In genomic region chr19:4144666-4145261, GRCh38 we compare ENCODE assay signal across 15 cellular contexts. TPM values are rescaled to one million over a fixed set of nuclear protein-coding genes. Genes with fewer than 3 reads are reported as not detected.
A peak's percentile ranks its signal among the peaks of the same experiment; 100 is the strongest.
DNase-seq lines count a peak whose midpoint lies in the region; ATAC-seq and TF ChIP-seq lines count a peak whose summit lies in the region.
"Had no signal": no experiment of that assay in that cellular context is flagged by ENCODE, and none has a peak within 500 bp of the region (broad histone marks: within the 10 kb centered on the region; RNA-seq: fewer than 3 reads in every experiment).

No MANE protein-coding gene starts in this region.

- DNase-seq in AG20443 (ENCODE audit: low spot score) (peak; percentile 74), HT1080 (ENCODE audit: low read depth) (peak; percentile 53), adrenal gland (peak; percentile 77 to 96 (median 83)), left colon (peak; percentile 51 to 80), dedifferentiated amniotic fluid mesenchymal stem cell (ENCODE audit: extremely low spot score) (no peak), nephron progenitor cell (no peak)
- DNase-seq in stimulated activated naive CD4-positive, alpha-beta T cell (lab: John Stamatoyannopoulos, UW) = no peak
- no peak for DNase-seq in stimulated activated CD4-positive, alpha-beta T cell treated with anti-CD3 and anti-CD28 coated beads, Interleukin-2, amount 100 ng/mL, for 24 hours
- DNase-seq: anterior cingulate cortex; effector memory CD8-positive, alpha-beta T cell; NCI-H1048; NCI-H510A treated with DMSO at 0.1 percent for 48 hours; posterior cingulate gyrus had no signal

- WGBS in adrenal gland, 4 donors = 26 to 44% (median 36%) methylated on average over 4 to 7 of the region's 7 CpGs

- TF ChIP-seq POLR2A in adrenal gland (IDR thresholded peaks at IDR 0.05) = peak in 1 of 2 donors; percentile 24

- peaks cover 5% of the 10 kb centered on the region for H3K4me1 Mint-ChIP-seq in nephron progenitor cell

- H3K4me3 Mint-ChIP-seq in nephron progenitor cell = no peak overlapping the region
- H3K4me3 Mint-ChIP-seq: effector memory CD8-positive, alpha-beta T cell had no signal

- peaks cover 3% of the 10 kb centered on the region for H3K9me3 Mint-ChIP-seq in nephron progenitor cell
- H3K9me3 Mint-ChIP-seq: effector memory CD8-positive, alpha-beta T cell had no signal

- intact Hi-C loops in adrenal gland (cut with DNase I) (no loop called here), left colon (cut with DNase I, micrococcal nuclease) (no loop called here)

- H3K27ac ChIP-seq in adrenal gland = peak overlapping the region in 4 of 5 donors; percentile 48 to 93 (median 84)
- H3K27ac ChIP-seq: HL-60, VCaP had no signal

- peaks cover 0 to 6% of the 10 kb centered on the region in 2 donors for H3K4me1 ChIP-seq in adrenal gland (replicated peaks in 1 of 2)

- H3K27me3 ChIP-seq in adrenal gland = no peaks in the 10 kb centered on the region

- H3K9me3 ChIP-seq in adrenal gland (replicated peaks in 1 of 3) = no peaks in the 10 kb centered on the region

- H3K36me3 ChIP-seq in adrenal gland (replicated peaks in 1 of 2) = no peaks in the 10 kb centered on the region

- peak; percentile 47 for ATAC-seq in left colon
- ATAC-seq: effector memory CD8-positive, alpha-beta T cell had no signal

- no peak overlapping the region for H3K4me3 ChIP-seq in adrenal gland

- TF ChIP-seq CTCF in adrenal gland (IDR thresholded peaks at IDR 0.05) (no peak), nephron progenitor cell (IDR thresholded peaks at IDR 0.05) (no peak)

- H3K27ac Mint-ChIP-seq in nephron progenitor cell = no peak overlapping the region
- H3K27ac Mint-ChIP-seq: effector memory CD8-positive, alpha-beta T cell had no signal

- no peaks in the 10 kb centered on the region for H3K36me3 Mint-ChIP-seq in nephron progenitor cell (ENCODE audit: low read depth)

- peaks cover 52% of the 10 kb centered on the region for H3K27me3 Mint-ChIP-seq in nephron progenitor cell (ENCODE audit: low read depth, poor library complexity)

RNA-seq across cellular contexts. Expression of gene CREB3L3, which starts 8.7 kb away (rescaled TPM):
- total RNA-seq in HT1080 (2014; rRNA removed; shearing (Covaris generic)) = not detected in 2 replicates
- not detected in 2 replicates for polyA plus RNA-seq in HT1080 (2015; cell fraction: cytosol; rRNA removed)
- not detected in 2 replicates for polyA plus RNA-seq in HT1080 (2015; cell fraction: nucleus; rRNA removed)
- total RNA-seq in adrenal gland (10 to 100 TPM in 1 of 8 donors, 1 to 10 TPM in 2, under 1 TPM in 3, not detected in 2; 0.38 to 30.4 (median 1.4) TPM), left colon (1 to 10 TPM; 6.7 to 7.0 TPM)
- polyA plus RNA-seq in adrenal gland = 1 to 10 TPM in 2 of 3 donors, under 1 TPM in 1; 0.60 to 4.4 (median 1.0) TPM

RNA-seq across cellular contexts. Expression of gene MAP2K2, which starts 20.8 kb away (rescaled TPM):
- total RNA-seq in HT1080 (2014; rRNA removed; shearing (Covaris generic)) = 105 and 124 TPM in 2 replicates
- 152 and 165 TPM in 2 replicates for polyA plus RNA-seq in HT1080 (2015; cell fraction: cytosol; rRNA removed)
- 91.0 and 110 TPM in 2 replicates for polyA plus RNA-seq in HT1080 (2015; cell fraction: nucleus; rRNA removed)
- total RNA-seq in adrenal gland (100 to 1,000 TPM in 7 of 8 donors, 10 to 100 TPM in 1; 88.4 to 188 (median 145) TPM), left colon (100 to 1,000 TPM; 208 to 229 TPM)
- polyA plus RNA-seq in adrenal gland = 100 to 1,000 TPM; 114 to 369 (median 336) TPM

RNA-seq across cellular contexts. Expression of gene SIRT6, which starts 37.6 kb away (rescaled TPM):
- 16.4 and 18.5 TPM in 2 replicates for total RNA-seq in HT1080 (2014; rRNA removed; shearing (Covaris generic))
- 23.8 and 31.2 TPM in 2 replicates for polyA plus RNA-seq in HT1080 (2015; cell fraction: cytosol; rRNA removed)
- polyA plus RNA-seq in HT1080 (2015; cell fraction: nucleus; rRNA removed) = 49.0 and 63.8 TPM in 2 replicates
- 10 to 100 TPM; 16.7 to 39.2 (median 25.1) TPM for total RNA-seq in adrenal gland
- polyA plus RNA-seq in adrenal gland = 10 to 100 TPM in 2 of 3 donors, 1 to 10 TPM in 1; 2.8 to 72.8 (median 53.7) TPM
- total RNA-seq in left colon = 100 to 1,000 TPM in 1 of 2 donors, 10 to 100 TPM in 1; 96.1 to 149 TPM

RNA-seq across cellular contexts. Expression of gene ANKRD24, which starts 37.7 kb away (rescaled TPM):
- 0.20 and 0.42 TPM in 2 replicates for total RNA-seq in HT1080 (2014; rRNA removed; shearing (Covaris generic))
- polyA plus RNA-seq in HT1080 (2015; cell fraction: cytosol; rRNA removed) = 0.26 and 0.46 TPM in 2 replicates
- polyA plus RNA-seq in HT1080 (2015; cell fraction: nucleus; rRNA removed) = 1.6 and 2.4 TPM in 2 replicates
- total RNA-seq in adrenal gland (1 to 10 TPM; 1.1 to 9.9 (median 3.2) TPM), left colon (1 to 10 TPM; 1.0 to 1.1 TPM)
- 10 to 100 TPM in 2 of 3 donors, 1 to 10 TPM in 1; 1.1 to 17.2 (median 14.7) TPM for polyA plus RNA-seq in adrenal gland

Comparison
In these comparisons a context has a peak if more than half of its experiments do, and no peak if none do; other contexts are left out.
1. DNase-seq: peak in AG20443 (single experiment), HT1080 (single experiment), adrenal gland (7 of 7) and left colon (2 of 2); none in stimulated activated naive CD4-positive, alpha-beta T cell (0 of 6), dedifferentiated amniotic fluid mesenchymal stem cell (single experiment), nephron progenitor cell (single experiment) and stimulated activated CD4-positive, alpha-beta T cell treated with anti-CD3 and anti-CD28 coated beads, Interleukin-2, amount 100 ng/mL, for 24 hours (0 of 2).